Comparison of ENCODE assay signal across 1 cellular context in the genomic region with DNA sequence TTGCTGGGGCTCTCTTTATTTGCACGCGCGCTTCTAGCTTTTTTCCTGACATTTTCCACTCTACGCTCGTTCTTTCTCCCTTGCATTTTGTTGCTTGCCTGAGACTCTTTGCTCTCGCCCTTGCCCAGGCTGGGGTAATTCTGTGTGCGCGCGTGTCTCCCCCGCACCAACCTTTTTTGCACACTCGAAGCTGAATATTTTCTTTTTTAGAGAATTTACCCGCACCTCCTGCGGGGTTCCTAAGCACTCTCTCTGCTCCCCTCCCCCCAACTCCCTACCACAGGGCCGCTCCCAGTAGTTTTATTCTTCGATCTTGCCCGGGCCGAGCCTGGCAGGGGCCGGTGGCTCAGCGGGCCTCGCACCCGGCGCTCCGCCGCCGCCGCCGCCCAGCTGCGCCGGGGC.
TF ChIP-seq lines count a peak whose summit lies in the region.

No MANE protein-coding gene starts in this region.

TF ChIP-seq in GM12878, 131 proteins besides CTCF, POLR2A, EP300 and RAD21:
- TF ChIP-seq RCOR1 (conservative IDR thresholded peaks at IDR 0.05; ENCODE audit: low read depth, low read length) (no peak), FOXK2 (IDR thresholded peaks at IDR 0.05) (no peak), STAT3 (IDR thresholded peaks at IDR 0.05; ENCODE audit: low read depth, low read length) (no peak), ASH2L (IDR thresholded peaks at IDR 0.05; ENCODE audit: borderline replicate concordance, low read depth) (no peak), SUPT20H (IDR thresholded peaks at IDR 0.05; ENCODE audit: borderline replicate concordance, control insufficient read depth, low read depth, low read length) (no peak), BRCA1 (IDR thresholded peaks at IDR 0.05; ENCODE audit: low read depth, low read length) (no peak), SIX5 (IDR thresholded peaks at IDR 0.05; ENCODE audit: low read depth, low read length, severe bottlenecking) (no peak), BMI1 (IDR thresholded peaks at IDR 0.05; ENCODE audit: borderline replicate concordance) (no peak), FOXM1 (IDR thresholded peaks at IDR 0.05; ENCODE audit: low read depth, low read length) (no peak), CHD4 (IDR thresholded peaks at IDR 0.05) (no peak), NR2C1 (IDR thresholded peaks at IDR 0.05) (no peak), EGR1 (IDR thresholded peaks at IDR 0.05; ENCODE audit: borderline replicate concordance in 1 of 2, low read depth in 2 of 2, low read length in 2 of 2) (no peak)
- TF ChIP-seq, protein P1, sequence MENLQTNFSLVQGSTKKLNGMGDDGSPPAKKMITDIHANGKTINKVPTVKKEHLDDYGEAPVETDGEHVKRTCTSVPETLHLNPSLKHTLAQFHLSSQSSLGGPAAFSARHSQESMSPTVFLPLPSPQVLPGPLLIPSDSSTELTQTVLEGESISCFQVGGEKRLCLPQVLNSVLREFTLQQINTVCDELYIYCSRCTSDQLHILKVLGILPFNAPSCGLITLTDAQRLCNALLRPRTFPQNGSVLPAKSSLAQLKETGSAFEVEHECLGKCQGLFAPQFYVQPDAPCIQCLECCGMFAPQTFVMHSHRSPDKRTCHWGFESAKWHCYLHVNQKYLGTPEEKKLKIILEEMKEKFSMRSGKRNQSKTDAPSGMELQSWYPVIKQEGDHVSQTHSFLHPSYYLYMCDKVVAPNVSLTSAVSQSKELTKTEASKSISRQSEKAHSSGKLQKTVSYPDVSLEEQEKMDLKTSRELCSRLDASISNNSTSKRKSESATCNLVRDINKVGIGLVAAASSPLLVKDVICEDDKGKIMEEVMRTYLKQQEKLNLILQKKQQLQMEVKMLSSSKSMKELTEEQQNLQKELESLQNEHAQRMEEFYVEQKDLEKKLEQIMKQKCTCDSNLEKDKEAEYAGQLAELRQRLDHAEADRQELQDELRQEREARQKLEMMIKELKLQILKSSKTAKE (IDR thresholded peaks at IDR 0.05; ENCODE audit: low read depth, poor library complexity, severe bottlenecking): no peak
- TF ChIP-seq, protein P2, sequence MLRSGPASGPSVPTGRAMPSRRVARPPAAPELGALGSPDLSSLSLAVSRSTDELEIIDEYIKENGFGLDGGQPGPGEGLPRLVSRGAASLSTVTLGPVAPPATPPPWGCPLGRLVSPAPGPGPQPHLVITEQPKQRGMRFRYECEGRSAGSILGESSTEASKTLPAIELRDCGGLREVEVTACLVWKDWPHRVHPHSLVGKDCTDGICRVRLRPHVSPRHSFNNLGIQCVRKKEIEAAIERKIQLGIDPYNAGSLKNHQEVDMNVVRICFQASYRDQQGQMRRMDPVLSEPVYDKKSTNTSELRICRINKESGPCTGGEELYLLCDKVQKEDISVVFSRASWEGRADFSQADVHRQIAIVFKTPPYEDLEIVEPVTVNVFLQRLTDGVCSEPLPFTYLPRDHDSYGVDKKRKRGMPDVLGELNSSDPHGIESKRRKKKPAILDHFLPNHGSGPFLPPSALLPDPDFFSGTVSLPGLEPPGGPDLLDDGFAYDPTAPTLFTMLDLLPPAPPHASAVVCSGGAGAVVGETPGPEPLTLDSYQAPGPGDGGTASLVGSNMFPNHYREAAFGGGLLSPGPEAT (IDR thresholded peaks at IDR 0.05; ENCODE audit: low read depth): no peak
- TF ChIP-seq, protein P3, sequence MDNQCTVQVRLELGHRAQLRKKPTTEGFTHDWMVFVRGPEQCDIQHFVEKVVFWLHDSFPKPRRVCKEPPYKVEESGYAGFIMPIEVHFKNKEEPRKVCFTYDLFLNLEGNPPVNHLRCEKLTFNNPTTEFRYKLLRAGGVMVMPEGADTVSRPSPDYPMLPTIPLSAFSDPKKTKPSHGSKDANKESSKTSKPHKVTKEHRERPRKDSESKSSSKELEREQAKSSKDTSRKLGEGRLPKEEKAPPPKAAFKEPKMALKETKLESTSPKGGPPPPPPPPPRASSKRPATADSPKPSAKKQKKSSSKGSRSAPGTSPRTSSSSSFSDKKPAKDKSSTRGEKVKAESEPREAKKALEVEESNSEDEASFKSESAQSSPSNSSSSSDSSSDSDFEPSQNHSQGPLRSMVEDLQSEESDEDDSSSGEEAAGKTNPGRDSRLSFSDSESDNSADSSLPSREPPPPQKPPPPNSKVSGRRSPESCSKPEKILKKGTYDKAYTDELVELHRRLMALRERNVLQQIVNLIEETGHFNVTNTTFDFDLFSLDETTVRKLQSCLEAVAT (IDR thresholded peaks at IDR 0.05): no peak
- TF ChIP-seq, protein P4, sequence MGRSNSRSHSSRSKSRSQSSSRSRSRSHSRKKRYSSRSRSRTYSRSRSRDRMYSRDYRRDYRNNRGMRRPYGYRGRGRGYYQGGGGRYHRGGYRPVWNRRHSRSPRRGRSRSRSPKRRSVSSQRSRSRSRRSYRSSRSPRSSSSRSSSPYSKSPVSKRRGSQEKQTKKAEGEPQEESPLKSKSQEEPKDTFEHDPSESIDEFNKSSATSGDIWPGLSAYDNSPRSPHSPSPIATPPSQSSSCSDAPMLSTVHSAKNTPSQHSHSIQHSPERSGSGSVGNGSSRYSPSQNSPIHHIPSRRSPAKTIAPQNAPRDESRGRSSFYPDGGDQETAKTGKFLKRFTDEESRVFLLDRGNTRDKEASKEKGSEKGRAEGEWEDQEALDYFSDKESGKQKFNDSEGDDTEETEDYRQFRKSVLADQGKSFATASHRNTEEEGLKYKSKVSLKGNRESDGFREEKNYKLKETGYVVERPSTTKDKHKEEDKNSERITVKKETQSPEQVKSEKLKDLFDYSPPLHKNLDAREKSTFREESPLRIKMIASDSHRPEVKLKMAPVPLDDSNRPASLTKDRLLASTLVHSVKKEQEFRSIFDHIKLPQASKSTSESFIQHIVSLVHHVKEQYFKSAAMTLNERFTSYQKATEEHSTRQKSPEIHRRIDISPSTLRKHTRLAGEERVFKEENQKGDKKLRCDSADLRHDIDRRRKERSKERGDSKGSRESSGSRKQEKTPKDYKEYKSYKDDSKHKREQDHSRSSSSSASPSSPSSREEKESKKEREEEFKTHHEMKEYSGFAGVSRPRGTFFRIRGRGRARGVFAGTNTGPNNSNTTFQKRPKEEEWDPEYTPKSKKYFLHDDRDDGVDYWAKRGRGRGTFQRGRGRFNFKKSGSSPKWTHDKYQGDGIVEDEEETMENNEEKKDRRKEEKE (IDR thresholded peaks at IDR 0.05): no peak
- TF ChIP-seq, protein P5, sequence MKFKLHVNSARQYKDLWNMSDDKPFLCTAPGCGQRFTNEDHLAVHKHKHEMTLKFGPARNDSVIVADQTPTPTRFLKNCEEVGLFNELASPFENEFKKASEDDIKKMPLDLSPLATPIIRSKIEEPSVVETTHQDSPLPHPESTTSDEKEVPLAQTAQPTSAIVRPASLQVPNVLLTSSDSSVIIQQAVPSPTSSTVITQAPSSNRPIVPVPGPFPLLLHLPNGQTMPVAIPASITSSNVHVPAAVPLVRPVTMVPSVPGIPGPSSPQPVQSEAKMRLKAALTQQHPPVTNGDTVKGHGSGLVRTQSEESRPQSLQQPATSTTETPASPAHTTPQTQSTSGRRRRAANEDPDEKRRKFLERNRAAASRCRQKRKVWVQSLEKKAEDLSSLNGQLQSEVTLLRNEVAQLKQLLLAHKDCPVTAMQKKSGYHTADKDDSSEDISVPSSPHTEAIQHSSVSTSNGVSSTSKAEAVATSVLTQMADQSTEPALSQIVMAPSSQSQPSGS (IDR thresholded peaks at IDR 0.05; ENCODE audit: low read length): no peak
- TF ChIP-seq, protein P6, sequence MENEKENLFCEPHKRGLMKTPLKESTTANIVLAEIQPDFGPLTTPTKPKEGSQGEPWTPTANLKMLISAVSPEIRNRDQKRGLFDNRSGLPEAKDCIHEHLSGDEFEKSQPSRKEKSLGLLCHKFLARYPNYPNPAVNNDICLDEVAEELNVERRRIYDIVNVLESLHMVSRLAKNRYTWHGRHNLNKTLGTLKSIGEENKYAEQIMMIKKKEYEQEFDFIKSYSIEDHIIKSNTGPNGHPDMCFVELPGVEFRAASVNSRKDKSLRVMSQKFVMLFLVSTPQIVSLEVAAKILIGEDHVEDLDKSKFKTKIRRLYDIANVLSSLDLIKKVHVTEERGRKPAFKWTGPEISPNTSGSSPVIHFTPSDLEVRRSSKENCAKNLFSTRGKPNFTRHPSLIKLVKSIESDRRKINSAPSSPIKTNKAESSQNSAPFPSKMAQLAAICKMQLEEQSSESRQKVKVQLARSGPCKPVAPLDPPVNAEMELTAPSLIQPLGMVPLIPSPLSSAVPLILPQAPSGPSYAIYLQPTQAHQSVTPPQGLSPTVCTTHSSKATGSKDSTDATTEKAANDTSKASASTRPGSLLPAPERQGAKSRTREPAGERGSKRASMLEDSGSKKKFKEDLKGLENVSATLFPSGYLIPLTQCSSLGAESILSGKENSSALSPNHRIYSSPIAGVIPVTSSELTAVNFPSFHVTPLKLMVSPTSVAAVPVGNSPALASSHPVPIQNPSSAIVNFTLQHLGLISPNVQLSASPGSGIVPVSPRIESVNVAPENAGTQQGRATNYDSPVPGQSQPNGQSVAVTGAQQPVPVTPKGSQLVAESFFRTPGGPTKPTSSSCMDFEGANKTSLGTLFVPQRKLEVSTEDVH (IDR thresholded peaks at IDR 0.05; ENCODE audit: low read depth, partially characterized antibody): no peak
TF ChIP-seq in GM12878: peak in this region for 0.
